ENCODE assay signal across 1 cellular context in genomic region chr5:154677921-154678320, GRCh38.
TF ChIP-seq lines count a peak whose summit lies in the region.

No MANE protein-coding gene starts in this region.

TF ChIP-seq in GM23338, 12 proteins besides CTCF, POLR2A, EP300 and RAD21 (continued from another document):
- TF ChIP-seq ZNF462 (CRISPR knock-in tag; IDR thresholded peaks at IDR 0.05) (no peak), CREB1 (CRISPR knock-in tag; IDR thresholded peaks at IDR 0.05; ENCODE audit: low read depth) (no peak)
TF ChIP-seq in GM23338: peak in this region for 0.
